Comparison of ENCODE assay signal across 11 cellular contexts in the genomic region with DNA sequence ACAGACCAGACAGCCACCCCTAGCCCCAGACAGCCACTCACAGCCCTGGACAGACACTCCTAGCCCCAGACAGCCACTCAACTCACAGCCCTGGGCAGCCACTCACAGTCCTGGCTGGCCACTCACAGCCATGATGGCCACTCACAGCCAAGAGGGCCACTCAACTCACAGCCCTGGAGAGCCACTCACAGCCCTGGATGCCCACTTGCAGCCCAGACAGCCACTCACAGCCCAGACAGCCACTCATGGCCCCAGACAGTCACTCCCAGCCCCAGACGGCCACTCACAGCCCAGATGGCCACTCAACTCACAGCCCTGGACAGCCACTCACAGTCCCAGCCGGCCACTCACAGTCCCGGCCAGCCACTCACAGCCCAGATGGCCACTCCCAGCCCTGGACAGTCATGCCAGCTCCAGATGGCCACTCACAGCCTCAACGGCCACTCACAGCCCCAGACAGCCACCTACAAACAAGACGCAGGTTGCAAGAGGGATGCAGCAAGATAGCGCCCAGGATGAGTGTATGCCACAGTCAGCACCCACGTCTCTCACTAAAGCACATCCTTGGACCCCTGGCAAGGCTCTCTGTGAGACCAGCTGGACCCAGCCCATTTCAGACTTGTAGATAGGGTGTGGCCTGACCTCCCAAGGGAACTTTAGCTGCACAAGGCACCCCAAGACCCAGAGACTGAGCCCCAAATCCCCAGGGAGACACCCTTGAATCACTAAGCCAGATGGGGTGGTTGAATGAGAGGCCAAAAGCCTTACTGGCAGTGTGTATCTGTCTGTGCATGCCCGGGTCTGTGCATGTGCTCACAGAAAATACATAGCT. TPM values are rescaled to one million over a fixed set of nuclear protein-coding genes. Genes with fewer than 3 reads are reported as not detected.
DNase-seq lines count a peak whose midpoint lies in the region; ATAC-seq and TF ChIP-seq lines count a peak whose summit lies in the region.
"Had no signal": no experiment of that assay in that cellular context is flagged by ENCODE, and none has a peak within 500 bp of the region (broad histone marks: within the 10 kb centered on the region; RNA-seq: fewer than 3 reads in every experiment).

No MANE protein-coding gene starts in this region.

- H2BK5ac ChIP-seq in mesenchymal stem cell (ENCODE audit: low read depth, low read length, poor library complexity, severe bottlenecking) = no peak overlapping the region

- H3K9me3 ChIP-seq in RWPE2 (ENCODE audit: severe bottlenecking) (no peaks in the 10 kb centered on the region), right atrium auricular region (no peaks in the 10 kb centered on the region), mesenchymal stem cell (ENCODE audit: control insufficient read depth, low read length) (no peaks in the 10 kb centered on the region)

- H3K27me3 ChIP-seq in RWPE2 (ENCODE audit: insufficient read depth, poor library complexity, severe bottlenecking) (no peaks in the 10 kb centered on the region), right atrium auricular region (no peaks in the 10 kb centered on the region), mesenchymal stem cell (ENCODE audit: control insufficient read depth in 1 of 2, insufficient read depth in 1 of 2, low read length in 2 of 2) (peaks cover 0 to 27% of the 10 kb centered on the region in 2 experiments)
- H3K27me3 ChIP-seq: BLaER1 had no signal

- no peak overlapping the region for H2AFZ ChIP-seq in mesenchymal stem cell (ENCODE audit: low read depth, low read length)

- TF ChIP-seq CTCF in RWPE2 (IDR thresholded peaks at IDR 0.05; ENCODE audit: poor library complexity, severe bottlenecking) (no peak), right atrium auricular region (IDR thresholded peaks at IDR 0.05) (no peak)

- H3K9ac ChIP-seq in mesenchymal stem cell (ENCODE audit: low read length) = no peak overlapping the region
- H3K9ac ChIP-seq: BLaER1 had no signal

- no peak overlapping the region for H3K4me3 Mint-ChIP-seq in activated T-cell treated with anti-CD3 and anti-CD28 coated beads, Interleukin-2, amount 50 U/mL, for 4 hours

- H3K36me3 Mint-ChIP-seq in activated T-cell treated with anti-CD3 and anti-CD28 coated beads, Interleukin-2, amount 50 U/mL, for 4 hours (ENCODE audit: insufficient read depth) = no peaks in the 10 kb centered on the region

- H3K4me3 ChIP-seq in RWPE2 (ENCODE audit: severe bottlenecking) = no peak overlapping the region
- no peak overlapping the region for H3K4me3 ChIP-seq in right atrium auricular region
- H3K4me3 ChIP-seq in mesenchymal stem cell (ENCODE audit: insufficient read depth in 1 of 2, low read depth in 1 of 2, low read length in 2 of 2) = no peak overlapping the region
- H3K4me3 ChIP-seq: BLaER1 had no signal

- WGBS in mesenchymal stem cell = 71% methylated on average over 8 of the region's 8 CpGs

- peaks cover 5% of the 10 kb centered on the region for H3K27me3 Mint-ChIP-seq in activated T-cell treated with anti-CD3 and anti-CD28 coated beads, Interleukin-2, amount 50 U/mL, for 4 hours (ENCODE audit: low read depth)

- peaks cover 24% of the 10 kb centered on the region for H3K4me1 Mint-ChIP-seq in activated T-cell treated with anti-CD3 and anti-CD28 coated beads, Interleukin-2, amount 50 U/mL, for 4 hours (ENCODE audit: low read depth)

- H3K4me1 ChIP-seq in RWPE2 (ENCODE audit: insufficient read depth, poor library complexity, severe bottlenecking) = no peaks in the 10 kb centered on the region
- H3K4me1 ChIP-seq in right atrium auricular region = peaks cover 0 to 55% of the 10 kb centered on the region in 2 donors
- peaks cover 2% of the 10 kb centered on the region for H3K4me1 ChIP-seq in mesenchymal stem cell (ENCODE audit: control insufficient read depth, insufficient read depth, low read depth, low read length)

- no peak overlapping the region for H4K8ac ChIP-seq in mesenchymal stem cell (ENCODE audit: low read length)

- peaks cover 5% of the 10 kb centered on the region for H3K9me3 Mint-ChIP-seq in activated T-cell treated with anti-CD3 and anti-CD28 coated beads, Interleukin-2, amount 50 U/mL, for 4 hours

- peak overlapping the region in 1 of 2 experiments; percentile 13 for H3K14ac ChIP-seq in mesenchymal stem cell (ENCODE audit: low read length in 2 of 2)

- no peak for ATAC-seq in activated T-cell treated with anti-CD3 and anti-CD28 coated beads, Interleukin-2, amount 50 U/mL, for 4 hours
- ATAC-seq in RWPE2 (ENCODE audit: low read depth) (no peak), HG03460 (IDR thresholded peaks at IDR 0.05; ENCODE audit: unreplicated experiment) (no peak)

- no peak overlapping the region for H2BK12ac ChIP-seq in mesenchymal stem cell (ENCODE audit: low read length in 2 of 2)

- no peak overlapping the region for H3K4me2 ChIP-seq in mesenchymal stem cell (ENCODE audit: low read length, poor library complexity, severe bottlenecking)
- H3K4me2 ChIP-seq: BLaER1 had no signal

- H3K4ac ChIP-seq in mesenchymal stem cell (ENCODE audit: low read depth in 1 of 2, low read length in 2 of 2) = no peak overlapping the region

- DNase-seq in activated T-cell treated with anti-CD3 and anti-CD28 coated beads, Interleukin-2, amount 50 U/mL, for 1 hour = peak; percentile 20
- no peak for DNase-seq in activated T-cell treated with anti-CD3 and anti-CD28 coated beads, Interleukin-2, amount 50 U/mL, for 4 hours
- DNase-seq in RWPE2 (ENCODE audit: low spot score) (peak; percentile 65), right atrium auricular region (ENCODE audit: low spot score) (peak; percentile 67), superior temporal gyrus (ENCODE audit: extremely low spot score) (peak; percentile 49), mesenchymal stem cell (no peak), iPS-NIHi7 (ENCODE audit: extremely low spot score) (no peak)
- DNase-seq: KBM-7 had no signal

- no peak overlapping the region for H2AK5ac ChIP-seq in mesenchymal stem cell (ENCODE audit: low read length, severe bottlenecking)

- no peaks in the 10 kb centered on the region for H3K79me1 ChIP-seq in mesenchymal stem cell (replicated peaks; ENCODE audit: low read length, poor library complexity, severe bottlenecking)

- no peaks in the 10 kb centered on the region for H3K36me3 ChIP-seq in RWPE2 (ENCODE audit: low read depth)
- peaks cover 19% of the 10 kb centered on the region for H3K36me3 ChIP-seq in right atrium auricular region
- H3K36me3 ChIP-seq in mesenchymal stem cell (ENCODE audit: control insufficient read depth in 1 of 2, insufficient read depth in 2 of 2, low read depth in 1 of 2, low read length in 2 of 2) = peaks cover 0 to 6% of the 10 kb centered on the region in 2 experiments
- H3K36me3 ChIP-seq: BLaER1 had no signal

- H3K27ac ChIP-seq in RWPE2 (ENCODE audit: poor library complexity, severe bottlenecking) (no peak overlapping the region), right atrium auricular region (peak overlapping the region; percentile 1 to 41), mesenchymal stem cell (ENCODE audit: low read length, poor library complexity, severe bottlenecking) (no peak overlapping the region)
- H3K27ac ChIP-seq: BLaER1, epithelial cell of prostate had no signal

- H2BK120ac ChIP-seq in mesenchymal stem cell (ENCODE audit: low read depth, low read length) = no peak overlapping the region

- H3K23ac ChIP-seq in mesenchymal stem cell (ENCODE audit: low read length in 2 of 2) = no peak overlapping the region

- H4K91ac ChIP-seq in mesenchymal stem cell (ENCODE audit: low read length) = no peak overlapping the region

- no peak overlapping the region for H3K18ac ChIP-seq in mesenchymal stem cell (ENCODE audit: low read depth in 1 of 2, low read length in 2 of 2)

- no peak overlapping the region for H2BK15ac ChIP-seq in mesenchymal stem cell (ENCODE audit: low read depth, poor library complexity, severe bottlenecking)

RNA-seq across cellular contexts. Expression of a gene that starts 22.5 kb away (rescaled TPM):
- total RNA-seq in activated T-cell treated with anti-CD3 and anti-CD28 coated beads, Interleukin-2, amount 50 U/mL, for 4 hours = under 1 TPM; 0.21 to 0.66 (median 0.30) TPM
- 1 to 10 TPM; 4.0 to 7.5 TPM for total RNA-seq in right atrium auricular region
- 0.33 TPM for polyA plus RNA-seq in mesenchymal stem cell (2013, experiment 1 of 2)
- polyA plus RNA-seq in mesenchymal stem cell (2013, experiment 2 of 2) = 0.10 TPM

Comparison
In these comparisons a context has a peak if more than half of its experiments do, and no peak if none do; other contexts are left out.
1. DNase-seq: peak in activated T-cell treated with anti-CD3 and anti-CD28 coated beads, Interleukin-2, amount 50 U/mL, for 1 hour (single experiment), RWPE2 (single experiment), right atrium auricular region (single experiment) and superior temporal gyrus (single experiment); none in activated T-cell treated with anti-CD3 and anti-CD28 coated beads, Interleukin-2, amount 50 U/mL, for 4 hours (single experiment), mesenchymal stem cell (single experiment) and iPS-NIHi7 (single experiment).
2. H3K27ac ChIP-seq: peak in right atrium auricular region (2 of 2); none in RWPE2 (single experiment) and mesenchymal stem cell (single experiment).